ENCODE assay signal across 1 cellular context in the genomic region with DNA sequence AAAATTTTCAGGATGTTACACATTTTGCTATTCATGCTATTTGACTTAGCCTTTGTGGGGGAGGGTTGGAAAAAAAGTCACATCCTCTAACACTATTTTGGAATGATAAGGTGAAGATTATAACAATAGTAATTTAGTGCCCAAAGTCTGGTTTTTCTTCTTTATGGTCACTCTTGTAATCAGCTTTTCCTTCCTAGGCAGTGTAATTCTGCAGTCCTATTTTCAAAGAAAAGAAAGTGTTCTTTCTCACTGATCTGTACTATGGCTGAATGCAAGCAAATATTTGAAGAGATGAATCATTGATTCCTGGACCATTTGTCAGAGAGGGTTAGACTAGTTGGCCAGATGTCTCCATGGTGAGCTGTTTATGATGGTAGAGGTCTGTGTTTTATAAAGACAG.
TF ChIP-seq lines count a peak whose summit lies in the region.

No MANE protein-coding gene starts in this region.

TF ChIP-seq in HepG2, 621 proteins besides CTCF, POLR2A, EP300 and RAD21 (continued from another document and continues in another):
- TF ChIP-seq, protein P1, sequence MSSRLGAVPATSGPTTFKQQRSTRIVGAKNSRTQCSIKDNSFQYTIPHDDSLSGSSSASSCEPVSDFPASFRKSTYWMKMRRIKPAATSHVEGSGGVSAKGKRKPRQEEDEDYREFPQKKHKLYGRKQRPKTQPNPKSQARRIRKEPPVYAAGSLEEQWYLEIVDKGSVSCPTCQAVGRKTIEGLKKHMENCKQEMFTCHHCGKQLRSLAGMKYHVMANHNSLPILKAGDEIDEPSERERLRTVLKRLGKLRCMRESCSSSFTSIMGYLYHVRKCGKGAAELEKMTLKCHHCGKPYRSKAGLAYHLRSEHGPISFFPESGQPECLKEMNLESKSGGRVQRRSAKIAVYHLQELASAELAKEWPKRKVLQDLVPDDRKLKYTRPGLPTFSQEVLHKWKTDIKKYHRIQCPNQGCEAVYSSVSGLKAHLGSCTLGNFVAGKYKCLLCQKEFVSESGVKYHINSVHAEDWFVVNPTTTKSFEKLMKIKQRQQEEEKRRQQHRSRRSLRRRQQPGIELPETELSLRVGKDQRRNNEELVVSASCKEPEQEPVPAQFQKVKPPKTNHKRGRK (CRISPR knock-in tag; IDR thresholded peaks at IDR 0.05), result no peak
- peak; percentile 73; the same call in 1 of the 2 replicates for TF ChIP-seq IRF2 (CRISPR knock-in tag; IDR thresholded peaks at IDR 0.05)
- no peak for TF ChIP-seq NFYC (CRISPR knock-in tag; IDR thresholded peaks at IDR 0.05)
- no peak for TF ChIP-seq HDAC6 (IDR thresholded peaks at IDR 0.05; ENCODE audit: low read depth, low read length)
- TF ChIP-seq ZNF660 (CRISPR knock-in tag; IDR thresholded peaks at IDR 0.05; ENCODE audit: borderline replicate concordance, low read depth), result no peak
- TF ChIP-seq, protein P2, sequence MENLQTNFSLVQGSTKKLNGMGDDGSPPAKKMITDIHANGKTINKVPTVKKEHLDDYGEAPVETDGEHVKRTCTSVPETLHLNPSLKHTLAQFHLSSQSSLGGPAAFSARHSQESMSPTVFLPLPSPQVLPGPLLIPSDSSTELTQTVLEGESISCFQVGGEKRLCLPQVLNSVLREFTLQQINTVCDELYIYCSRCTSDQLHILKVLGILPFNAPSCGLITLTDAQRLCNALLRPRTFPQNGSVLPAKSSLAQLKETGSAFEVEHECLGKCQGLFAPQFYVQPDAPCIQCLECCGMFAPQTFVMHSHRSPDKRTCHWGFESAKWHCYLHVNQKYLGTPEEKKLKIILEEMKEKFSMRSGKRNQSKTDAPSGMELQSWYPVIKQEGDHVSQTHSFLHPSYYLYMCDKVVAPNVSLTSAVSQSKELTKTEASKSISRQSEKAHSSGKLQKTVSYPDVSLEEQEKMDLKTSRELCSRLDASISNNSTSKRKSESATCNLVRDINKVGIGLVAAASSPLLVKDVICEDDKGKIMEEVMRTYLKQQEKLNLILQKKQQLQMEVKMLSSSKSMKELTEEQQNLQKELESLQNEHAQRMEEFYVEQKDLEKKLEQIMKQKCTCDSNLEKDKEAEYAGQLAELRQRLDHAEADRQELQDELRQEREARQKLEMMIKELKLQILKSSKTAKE (CRISPR knock-in tag; IDR thresholded peaks at IDR 0.05; ENCODE audit: borderline replicate concordance), result no peak
- TF ChIP-seq ZNF317 (CRISPR knock-in tag; IDR thresholded peaks at IDR 0.05), result no peak
- peak; percentile 92; the same call in 1 of the 2 replicates for TF ChIP-seq JUNB (CRISPR knock-in tag; IDR thresholded peaks at IDR 0.05; ENCODE audit: borderline replicate concordance)
- TF ChIP-seq ZNF232 (CRISPR knock-in tag; IDR thresholded peaks at IDR 0.05; ENCODE audit: borderline replicate concordance), result no peak
- TF ChIP-seq ZNF30 (CRISPR knock-in tag; IDR thresholded peaks at IDR 0.05), result no peak
- TF ChIP-seq, protein P3, sequence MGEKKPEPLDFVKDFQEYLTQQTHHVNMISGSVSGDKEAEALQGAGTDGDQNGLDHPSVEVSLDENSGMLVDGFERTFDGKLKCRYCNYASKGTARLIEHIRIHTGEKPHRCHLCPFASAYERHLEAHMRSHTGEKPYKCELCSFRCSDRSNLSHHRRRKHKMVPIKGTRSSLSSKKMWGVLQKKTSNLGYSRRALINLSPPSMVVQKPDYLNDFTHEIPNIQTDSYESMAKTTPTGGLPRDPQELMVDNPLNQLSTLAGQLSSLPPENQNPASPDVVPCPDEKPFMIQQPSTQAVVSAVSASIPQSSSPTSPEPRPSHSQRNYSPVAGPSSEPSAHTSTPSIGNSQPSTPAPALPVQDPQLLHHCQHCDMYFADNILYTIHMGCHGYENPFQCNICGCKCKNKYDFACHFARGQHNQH (CRISPR knock-in tag; IDR thresholded peaks at IDR 0.05), result peak; percentile 47; the same call in 1 of the 2 replicates
- TF ChIP-seq ZZZ3 (CRISPR knock-in tag; IDR thresholded peaks at IDR 0.05; ENCODE audit: borderline replicate concordance), result no peak
- no peak for TF ChIP-seq ZNF256 (CRISPR knock-in tag; conservative IDR thresholded peaks at IDR 0.05)
- TF ChIP-seq SP5 (CRISPR knock-in tag; IDR thresholded peaks at IDR 0.05; ENCODE audit: borderline replicate concordance, low read depth), result peak; percentile 40; the same call in 1 of the 2 replicates
- TF ChIP-seq, protein P4, sequence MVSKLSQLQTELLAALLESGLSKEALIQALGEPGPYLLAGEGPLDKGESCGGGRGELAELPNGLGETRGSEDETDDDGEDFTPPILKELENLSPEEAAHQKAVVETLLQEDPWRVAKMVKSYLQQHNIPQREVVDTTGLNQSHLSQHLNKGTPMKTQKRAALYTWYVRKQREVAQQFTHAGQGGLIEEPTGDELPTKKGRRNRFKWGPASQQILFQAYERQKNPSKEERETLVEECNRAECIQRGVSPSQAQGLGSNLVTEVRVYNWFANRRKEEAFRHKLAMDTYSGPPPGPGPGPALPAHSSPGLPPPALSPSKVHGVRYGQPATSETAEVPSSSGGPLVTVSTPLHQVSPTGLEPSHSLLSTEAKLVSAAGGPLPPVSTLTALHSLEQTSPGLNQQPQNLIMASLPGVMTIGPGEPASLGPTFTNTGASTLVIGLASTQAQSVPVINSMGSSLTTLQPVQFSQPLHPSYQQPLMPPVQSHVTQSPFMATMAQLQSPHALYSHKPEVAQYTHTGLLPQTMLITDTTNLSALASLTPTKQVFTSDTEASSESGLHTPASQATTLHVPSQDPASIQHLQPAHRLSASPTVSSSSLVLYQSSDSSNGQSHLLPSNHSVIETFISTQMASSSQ (IDR thresholded peaks at IDR 0.05; ENCODE audit: low read depth), result no peak; the same call in 1 of the 2 replicates
- TF ChIP-seq, protein P4 (CRISPR knock-in tag; IDR thresholded peaks at IDR 0.05; ENCODE audit: borderline replicate concordance), result no peak
- TF ChIP-seq, protein P5, sequence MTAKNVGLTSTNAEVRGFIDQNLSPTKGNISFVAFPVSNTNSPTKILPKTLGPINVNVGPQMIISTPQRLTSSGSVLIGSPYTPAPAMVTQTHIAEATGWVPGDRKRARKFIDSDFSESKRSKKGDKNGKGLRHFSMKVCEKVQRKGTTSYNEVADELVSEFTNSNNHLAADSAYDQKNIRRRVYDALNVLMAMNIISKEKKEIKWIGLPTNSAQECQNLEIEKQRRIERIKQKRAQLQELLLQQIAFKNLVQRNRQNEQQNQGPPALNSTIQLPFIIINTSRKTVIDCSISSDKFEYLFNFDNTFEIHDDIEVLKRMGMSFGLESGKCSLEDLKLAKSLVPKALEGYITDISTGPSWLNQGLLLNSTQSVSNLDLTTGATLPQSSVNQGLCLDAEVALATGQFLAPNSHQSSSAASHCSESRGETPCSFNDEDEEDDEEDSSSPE (CRISPR knock-in tag; IDR thresholded peaks at IDR 0.05), result 0 out of 2 replicates have a peak, but pooled peaks have one; percentile 11
- TF ChIP-seq POLR2AphosphoS2 (IDR thresholded peaks at IDR 0.05; ENCODE audit: low read depth, low read length), result no peak
- TF ChIP-seq, protein P6, sequence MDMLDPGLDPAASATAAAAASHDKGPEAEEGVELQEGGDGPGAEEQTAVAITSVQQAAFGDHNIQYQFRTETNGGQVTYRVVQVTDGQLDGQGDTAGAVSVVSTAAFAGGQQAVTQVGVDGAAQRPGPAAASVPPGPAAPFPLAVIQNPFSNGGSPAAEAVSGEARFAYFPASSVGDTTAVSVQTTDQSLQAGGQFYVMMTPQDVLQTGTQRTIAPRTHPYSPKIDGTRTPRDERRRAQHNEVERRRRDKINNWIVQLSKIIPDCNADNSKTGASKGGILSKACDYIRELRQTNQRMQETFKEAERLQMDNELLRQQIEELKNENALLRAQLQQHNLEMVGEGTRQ (IDR thresholded peaks at IDR 0.05; ENCODE audit: low read depth, low read length), result no peak
- TF ChIP-seq, protein P6 (CRISPR knock-in tag; IDR thresholded peaks at IDR 0.05; ENCODE audit: borderline replicate concordance), result no peak
- no peak for TF ChIP-seq MLLT10 (CRISPR knock-in tag; IDR thresholded peaks at IDR 0.05)
- TF ChIP-seq, protein P7, sequence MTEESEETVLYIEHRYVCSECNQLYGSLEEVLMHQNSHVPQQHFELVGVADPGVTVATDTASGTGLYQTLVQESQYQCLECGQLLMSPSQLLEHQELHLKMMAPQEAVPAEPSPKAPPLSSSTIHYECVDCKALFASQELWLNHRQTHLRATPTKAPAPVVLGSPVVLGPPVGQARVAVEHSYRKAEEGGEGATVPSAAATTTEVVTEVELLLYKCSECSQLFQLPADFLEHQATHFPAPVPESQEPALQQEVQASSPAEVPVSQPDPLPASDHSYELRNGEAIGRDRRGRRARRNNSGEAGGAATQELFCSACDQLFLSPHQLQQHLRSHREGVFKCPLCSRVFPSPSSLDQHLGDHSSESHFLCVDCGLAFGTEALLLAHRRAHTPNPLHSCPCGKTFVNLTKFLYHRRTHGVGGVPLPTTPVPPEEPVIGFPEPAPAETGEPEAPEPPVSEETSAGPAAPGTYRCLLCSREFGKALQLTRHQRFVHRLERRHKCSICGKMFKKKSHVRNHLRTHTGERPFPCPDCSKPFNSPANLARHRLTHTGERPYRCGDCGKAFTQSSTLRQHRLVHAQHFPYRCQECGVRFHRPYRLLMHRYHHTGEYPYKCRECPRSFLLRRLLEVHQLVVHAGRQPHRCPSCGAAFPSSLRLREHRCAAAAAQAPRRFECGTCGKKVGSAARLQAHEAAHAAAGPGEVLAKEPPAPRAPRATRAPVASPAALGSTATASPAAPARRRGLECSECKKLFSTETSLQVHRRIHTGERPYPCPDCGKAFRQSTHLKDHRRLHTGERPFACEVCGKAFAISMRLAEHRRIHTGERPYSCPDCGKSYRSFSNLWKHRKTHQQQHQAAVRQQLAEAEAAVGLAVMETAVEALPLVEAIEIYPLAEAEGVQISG (CRISPR knock-in tag; IDR thresholded peaks at IDR 0.05), result no peak
- peak; percentile 50; the same call in 1 of the 2 replicates for TF ChIP-seq CREM (IDR thresholded peaks at IDR 0.05)
- TF ChIP-seq CREM (CRISPR knock-in tag; IDR thresholded peaks at IDR 0.05), result no peak
- TF ChIP-seq FOXK2 (IDR thresholded peaks at IDR 0.05), result no peak
- TF ChIP-seq KDM4B (CRISPR knock-in tag; IDR thresholded peaks at IDR 0.05), result no peak
- TF ChIP-seq, protein P8, sequence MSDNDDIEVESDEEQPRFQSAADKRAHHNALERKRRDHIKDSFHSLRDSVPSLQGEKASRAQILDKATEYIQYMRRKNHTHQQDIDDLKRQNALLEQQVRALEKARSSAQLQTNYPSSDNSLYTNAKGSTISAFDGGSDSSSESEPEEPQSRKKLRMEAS (IDR thresholded peaks at IDR 0.05), result no peak
- no peak for TF ChIP-seq SSRP1 (CRISPR knock-in tag; IDR thresholded peaks at IDR 0.05)
- TF ChIP-seq, protein P9, sequence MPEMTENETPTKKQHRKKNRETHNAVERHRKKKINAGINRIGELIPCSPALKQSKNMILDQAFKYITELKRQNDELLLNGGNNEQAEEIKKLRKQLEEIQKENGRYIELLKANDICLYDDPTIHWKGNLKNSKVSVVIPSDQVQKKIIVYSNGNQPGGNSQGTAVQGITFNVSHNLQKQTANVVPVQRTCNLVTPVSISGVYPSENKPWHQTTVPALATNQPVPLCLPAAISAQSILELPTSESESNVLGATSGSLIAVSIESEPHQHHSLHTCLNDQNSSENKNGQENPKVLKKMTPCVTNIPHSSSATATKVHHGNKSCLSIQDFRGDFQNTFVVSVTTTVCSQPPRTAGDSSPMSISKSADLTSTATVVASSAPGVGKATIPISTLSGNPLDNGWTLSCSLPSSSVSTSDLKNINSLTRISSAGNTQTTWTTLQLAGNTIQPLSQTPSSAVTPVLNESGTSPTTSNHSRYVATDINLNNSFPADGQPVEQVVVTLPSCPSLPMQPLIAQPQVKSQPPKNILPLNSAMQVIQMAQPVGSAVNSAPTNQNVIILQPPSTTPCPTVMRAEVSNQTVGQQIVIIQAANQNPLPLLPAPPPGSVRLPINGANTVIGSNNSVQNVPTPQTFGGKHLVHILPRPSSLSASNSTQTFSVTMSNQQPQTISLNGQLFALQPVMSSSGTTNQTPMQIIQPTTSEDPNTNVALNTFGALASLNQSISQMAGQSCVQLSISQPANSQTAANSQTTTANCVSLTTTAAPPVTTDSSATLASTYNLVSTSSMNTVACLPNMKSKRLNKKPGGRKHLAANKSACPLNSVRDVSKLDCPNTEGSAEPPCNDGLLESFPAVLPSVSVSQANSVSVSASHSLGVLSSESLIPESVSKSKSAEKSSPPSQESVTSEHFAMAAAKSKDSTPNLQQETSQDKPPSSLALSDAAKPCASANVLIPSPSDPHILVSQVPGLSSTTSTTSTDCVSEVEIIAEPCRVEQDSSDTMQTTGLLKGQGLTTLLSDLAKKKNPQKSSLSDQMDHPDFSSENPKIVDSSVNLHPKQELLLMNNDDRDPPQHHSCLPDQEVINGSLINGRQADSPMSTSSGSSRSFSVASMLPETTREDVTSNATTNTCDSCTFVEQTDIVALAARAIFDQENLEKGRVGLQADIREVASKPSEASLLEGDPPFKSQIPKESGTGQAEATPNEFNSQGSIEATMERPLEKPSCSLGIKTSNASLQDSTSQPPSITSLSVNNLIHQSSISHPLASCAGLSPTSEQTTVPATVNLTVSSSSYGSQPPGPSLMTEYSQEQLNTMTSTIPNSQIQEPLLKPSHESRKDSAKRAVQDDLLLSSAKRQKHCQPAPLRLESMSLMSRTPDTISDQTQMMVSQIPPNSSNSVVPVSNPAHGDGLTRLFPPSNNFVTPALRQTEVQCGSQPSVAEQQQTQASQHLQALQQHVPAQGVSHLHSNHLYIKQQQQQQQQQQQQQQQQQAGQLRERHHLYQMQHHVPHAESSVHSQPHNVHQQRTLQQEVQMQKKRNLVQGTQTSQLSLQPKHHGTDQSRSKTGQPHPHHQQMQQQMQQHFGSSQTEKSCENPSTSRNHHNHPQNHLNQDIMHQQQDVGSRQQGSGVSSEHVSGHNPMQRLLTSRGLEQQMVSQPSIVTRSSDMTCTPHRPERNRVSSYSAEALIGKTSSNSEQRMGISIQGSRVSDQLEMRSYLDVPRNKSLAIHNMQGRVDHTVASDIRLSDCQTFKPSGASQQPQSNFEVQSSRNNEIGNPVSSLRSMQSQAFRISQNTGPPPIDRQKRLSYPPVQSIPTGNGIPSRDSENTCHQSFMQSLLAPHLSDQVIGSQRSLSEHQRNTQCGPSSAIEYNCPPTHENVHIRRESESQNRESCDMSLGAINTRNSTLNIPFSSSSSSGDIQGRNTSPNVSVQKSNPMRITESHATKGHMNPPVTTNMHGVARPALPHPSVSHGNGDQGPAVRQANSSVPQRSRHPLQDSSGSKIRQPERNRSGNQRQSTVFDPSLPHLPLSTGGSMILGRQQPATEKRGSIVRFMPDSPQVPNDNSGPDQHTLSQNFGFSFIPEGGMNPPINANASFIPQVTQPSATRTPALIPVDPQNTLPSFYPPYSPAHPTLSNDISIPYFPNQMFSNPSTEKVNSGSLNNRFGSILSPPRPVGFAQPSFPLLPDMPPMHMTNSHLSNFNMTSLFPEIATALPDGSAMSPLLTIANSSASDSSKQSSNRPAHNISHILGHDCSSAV (CRISPR knock-in tag; IDR thresholded peaks at IDR 0.05; ENCODE audit: borderline replicate concordance), result no peak
